In the genomic region with DNA sequence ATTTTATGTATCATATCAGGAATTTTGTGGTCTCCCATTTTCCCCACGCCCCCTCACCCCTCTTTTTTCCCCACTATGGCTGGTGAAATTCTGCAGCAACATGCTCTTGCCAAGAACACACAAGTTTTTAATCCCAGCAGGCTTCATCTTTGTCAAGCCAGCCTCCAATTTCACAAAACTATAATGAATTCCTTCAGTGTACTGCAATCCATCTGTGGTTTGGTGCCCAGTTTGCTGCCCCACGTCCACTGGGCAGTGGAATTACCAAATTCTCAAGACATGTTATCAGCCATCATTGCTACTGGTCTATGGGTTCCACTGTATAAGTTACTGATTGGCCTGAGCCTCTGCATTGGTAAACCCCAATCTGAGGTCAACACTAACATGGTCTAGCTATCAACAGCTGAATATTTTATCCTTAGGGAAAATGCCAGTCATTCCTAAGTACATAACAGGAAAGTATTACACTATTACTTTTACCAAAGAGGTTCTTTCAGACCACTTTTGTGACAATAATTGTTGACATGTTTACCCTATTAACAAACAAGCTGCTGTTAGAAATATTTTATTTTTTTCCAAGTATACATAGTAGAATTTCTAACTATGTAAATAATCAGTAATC, we compare ENCODE assay signal across 10 cellular contexts. TPM values are rescaled to one million over a fixed set of nuclear protein-coding genes. Genes with fewer than 3 reads are reported as not detected.
DNase-seq lines count a peak whose midpoint lies in the region; ATAC-seq and TF ChIP-seq lines count a peak whose summit lies in the region.
"Had no signal": no experiment of that assay in that cellular context is flagged by ENCODE, and none has a peak within 500 bp of the region (broad histone marks: within the 10 kb centered on the region; RNA-seq: fewer than 3 reads in every experiment).

No MANE protein-coding gene starts in this region.

- no peaks in the 10 kb centered on the region for H3K27me3 Mint-ChIP-seq in activated T-cell treated with anti-CD3 and anti-CD28 coated beads, Interleukin-2, amount 50 U/mL, for 24 hours

- peaks cover 18% of the 10 kb centered on the region for H3K4me1 Mint-ChIP-seq in activated T-cell treated with anti-CD3 and anti-CD28 coated beads, Interleukin-2, amount 50 U/mL, for 24 hours (ENCODE audit: low read depth)

- TF ChIP-seq CTCF in body of pancreas (IDR thresholded peaks at IDR 0.05) (no peak), tibial nerve (IDR thresholded peaks at IDR 0.05) (no peak), mucosa of descending colon (IDR thresholded peaks at IDR 0.05) (no peak)

- WGBS in body of pancreas, 2 donors, result 90 to 96% methylated on average over 2 of the region's 2 CpGs
- 53 to 100% methylated on average over 1 to 2 of the region's 2 CpGs for WGBS in mesodermal cell (ENCODE audit: insufficient coverage in 2 of 2), 2 experiments
- 62 to 79% methylated on average over 2 of the region's 2 CpGs for WGBS in tibial nerve, 2 donors

- H3K27me3 ChIP-seq in body of pancreas (no peaks in the 10 kb centered on the region), tibial nerve (no peaks in the 10 kb centered on the region)
- H3K27me3 ChIP-seq: BE2C had no signal

- H3K36me3 Mint-ChIP-seq in activated T-cell treated with anti-CD3 and anti-CD28 coated beads, Interleukin-2, amount 50 U/mL, for 24 hours (ENCODE audit: low read depth), result peaks cover 32% of the 10 kb centered on the region

- no peaks in the 10 kb centered on the region for H3K9me3 Mint-ChIP-seq in activated T-cell treated with anti-CD3 and anti-CD28 coated beads, Interleukin-2, amount 50 U/mL, for 24 hours
- H3K9me3 Mint-ChIP-seq: activated naive CD8-positive, alpha-beta T cell treated with anti-CD3 and anti-CD28 coated beads, Interleukin-2, amount 10 ng/mL, durations not matched to agents 7 days and 5 days had no signal

- TF ChIP-seq EP300 in tibial nerve (IDR thresholded peaks at IDR 0.05), result no peak

- no peak overlapping the region for H3K4me3 Mint-ChIP-seq in activated T-cell treated with anti-CD3 and anti-CD28 coated beads, Interleukin-2, amount 50 U/mL, for 24 hours

- no peak for DNase-seq in activated T-cell treated with anti-CD3 and anti-CD28 coated beads, Interleukin-2, amount 50 U/mL, for 24 hours
- DNase-seq in activated T-cell treated with anti-CD3 and anti-CD28 coated beads, Interleukin-2, amount 50 U/mL, for 48 hours, result no peak
- DNase-seq in body of pancreas (no peak), tibial nerve (ENCODE audit: low spot score in 2 of 2) (no peak), mucosa of descending colon (no peak), NCI-H2227 treated with DMSO at 0.1 percent for 48 hours (lab: John Stamatoyannopoulos, UW) (no peak)
- DNase-seq in stimulated activated CD4-positive, alpha-beta T cell treated with anti-CD3 and anti-CD28 coated beads, Interleukin-2, amount 100 ng/mL, for 48 hours, result no peak
- DNase-seq: activated naive CD8-positive, alpha-beta T cell treated with anti-CD3 and anti-CD28 coated beads, Interleukin-2, amount 10 ng/mL, durations not matched to agents 7 days and 5 days; BE2C had no signal

- intact Hi-C loops in body of pancreas (cut with DNase I) (no loop called here), mucosa of descending colon (cut with DNase I, micrococcal nuclease) (no loop called here)

- H3K4me3 ChIP-seq in body of pancreas (no peak overlapping the region), mesodermal cell (ENCODE audit: extremely low read depth, insufficient read depth, low read length, poor library complexity, severe bottlenecking) (no peak overlapping the region), tibial nerve (no peak overlapping the region), mucosa of descending colon (no peak overlapping the region)

- TF ChIP-seq POLR2A in body of pancreas (IDR thresholded peaks at IDR 0.05) (no peak), tibial nerve (IDR thresholded peaks at IDR 0.05) (no peak)

- no peaks in the 10 kb centered on the region for H3K36me3 ChIP-seq in body of pancreas (replicated peaks in 1 of 2; ENCODE audit: insufficient read depth in 1 of 2, low read depth in 2 of 2)
- H3K36me3 ChIP-seq in mesodermal cell (ENCODE audit: control insufficient read depth, insufficient read depth, low read length), result no peaks in the 10 kb centered on the region
- no peaks in the 10 kb centered on the region for H3K36me3 ChIP-seq in tibial nerve
- no peaks in the 10 kb centered on the region for H3K36me3 ChIP-seq in mucosa of descending colon (ENCODE audit: low read depth)
- H3K36me3 ChIP-seq: BE2C had no signal

- ATAC-seq in body of pancreas (no peak), mucosa of descending colon (no peak)

- H3K27ac Mint-ChIP-seq in activated T-cell treated with anti-CD3 and anti-CD28 coated beads, Interleukin-2, amount 50 U/mL, for 24 hours, result peak overlapping the region; percentile 97

- H3K4me1 ChIP-seq in body of pancreas (peaks cover 14% of the 10 kb centered on the region), mesodermal cell (ENCODE audit: control insufficient read depth, insufficient read depth, low read length, poor library complexity, severe bottlenecking) (peaks cover 21% of the 10 kb centered on the region), tibial nerve (peaks cover 0 to 22% (median 12%) of the 10 kb centered on the region in 4 donors), mucosa of descending colon (ENCODE audit: low read depth) (peaks cover 12% of the 10 kb centered on the region)

- H3K9me3 ChIP-seq in body of pancreas, result no peaks in the 10 kb centered on the region
- H3K9me3 ChIP-seq in mesodermal cell (ENCODE audit: control insufficient read depth, low read length), result no peaks in the 10 kb centered on the region
- no peaks in the 10 kb centered on the region for H3K9me3 ChIP-seq in tibial nerve
- no peaks in the 10 kb centered on the region for H3K9me3 ChIP-seq in mucosa of descending colon
- H3K9me3 ChIP-seq: BE2C had no signal

- H3K27ac ChIP-seq in body of pancreas (peak overlapping the region in 3 of 4 donors; percentile 87 to 97 (median 95)), mesodermal cell (ENCODE audit: low read depth, low read length, severe bottlenecking) (peak overlapping the region; percentile 100), tibial nerve (peak overlapping the region; percentile 76 to 99 (median 94))

RNA-seq across cellular contexts. Expression of a gene that starts 1.7 kb away (rescaled TPM):
- 100 to 1,000 TPM in 1 of 2 donors, 10 to 100 TPM in 1; 97.8 to 132 TPM for total RNA-seq in body of pancreas
- polyA plus RNA-seq in mesodermal cell (2013, experiment 1 of 2), result 226 TPM
- 234 TPM for polyA plus RNA-seq in mesodermal cell (2013, experiment 2 of 2)
- total RNA-seq in tibial nerve, result 100 to 1,000 TPM; 287 to 339 (median 313) TPM
- total RNA-seq in mucosa of descending colon, result 100 to 1,000 TPM; 163 to 174 (median 163) TPM
